ENCODE assay signal across 26 cellular contexts in the genomic region with DNA sequence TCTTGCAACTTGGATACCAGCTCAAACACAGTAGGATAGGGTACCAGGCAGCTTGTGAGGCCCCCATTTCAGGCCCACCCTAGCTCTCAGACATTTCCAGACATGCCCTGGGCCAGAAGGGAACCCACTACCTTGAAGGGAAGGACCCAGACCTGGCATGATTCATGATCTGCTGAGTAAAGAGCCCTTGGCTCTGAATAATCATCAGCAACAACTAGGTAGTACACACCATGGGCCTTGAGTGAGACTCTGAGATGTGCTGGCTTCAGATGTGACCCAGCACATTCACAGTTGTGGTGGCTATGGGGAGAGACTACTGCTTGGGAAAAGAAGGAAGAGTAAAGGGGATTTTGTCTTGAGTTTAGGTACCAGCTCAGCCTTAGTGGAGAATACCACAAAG.
"Had no signal": no experiment of that assay in that cellular context is flagged by ENCODE, and none has a peak within 500 bp of the region (broad histone marks: within the 10 kb centered on the region; RNA-seq: fewer than 3 reads in every experiment).

No MANE protein-coding gene starts in this region.

- H3K9me3 ChIP-seq: esophagus muscularis mucosa, heart right ventricle, left lung, lower lobe of right lung, spleen, tibial nerve had no signal

- H3K27me3 Mint-ChIP-seq: dendritic cell treated with granulocyte-macrophage colony-stimulating factor and Interleukin-4, amounts not matched to agents 40 ng/mL and 50 ng/mL, for 4 days had no signal

- H3K36me3 ChIP-seq: esophagus muscularis mucosa, heart right ventricle, left lung, lower lobe of right lung, spleen, tibial nerve had no signal

- DNase-seq: activated CD4-positive, alpha-beta T cell treated with anti-CD3 and anti-CD28 coated beads for 36 hours; activated CD4-positive, CD25-positive, alpha-beta regulatory T cell; activated CD8-positive, alpha-beta memory T cell treated with anti-CD3 and anti-CD28 coated beads, Interleukin-2, amount 10 ng/mL, durations not matched to agents 7 days and 5 days; activated CD8-positive, alpha-beta T cell treated with anti-CD3 and anti-CD28 coated beads, Interleukin-2, amount 10 ng/mL, durations not matched to agents 7 days and 5 days; activated naive CD8-positive, alpha-beta T cell treated with anti-CD3 and anti-CD28 coated beads, Interleukin-2, amount 50 U/mL, for 24 hours; activated T-cell treated with anti-CD3 and anti-CD28 coated beads, Interleukin-2, amount 50 U/mL, for 48 hours; amygdala; central memory CD4-positive, alpha-beta T cell; endodermal cell; foreskin melanocyte; heart right ventricle; kidney glomerular epithelial cell; left lung; lower lobe of right lung; nephron progenitor cell; spleen; stimulated activated naive CD4-positive, alpha-beta T cell treated with Interleukin-2 at 50 U/mL for 16 hours; T-helper 1 cell had no signal

- H3K4me3 ChIP-seq: esophagus muscularis mucosa, heart right ventricle, left lung, lower lobe of right lung, spleen, tibial nerve had no signal

- H2AFZ ChIP-seq: parathyroid adenoma had no signal

- H3K4me3 Mint-ChIP-seq: activated CD4-positive, alpha-beta T cell treated with anti-CD3 and anti-CD28 coated beads for 36 hours; activated CD8-positive, alpha-beta memory T cell treated with anti-CD3 and anti-CD28 coated beads, Interleukin-2, amount 10 ng/mL, durations not matched to agents 7 days and 5 days; activated CD8-positive, alpha-beta T cell treated with anti-CD3 and anti-CD28 coated beads, Interleukin-2, amount 10 ng/mL, durations not matched to agents 7 days and 5 days; activated naive CD4-positive, alpha-beta T cell treated with anti-CD3 and anti-CD28 coated beads, Interleukin-2, amount 50 U/mL, for 24 hours; activated naive CD8-positive, alpha-beta T cell treated with anti-CD3 and anti-CD28 coated beads, Interleukin-2, amount 50 U/mL, for 24 hours; dendritic cell treated with granulocyte-macrophage colony-stimulating factor and Interleukin-4, amounts not matched to agents 40 ng/mL and 50 ng/mL, for 4 days; endodermal cell; nephron progenitor cell; T-helper 2 cell treated with Interferon-gamma antibody and Interleukin-4, amounts not matched to agents 5 μg/mL and 100 μg/mL, for 36 hours had no signal

- H3K4me1 ChIP-seq: esophagus muscularis mucosa, heart right ventricle, left lung, lower lobe of right lung, parathyroid adenoma, spleen, tibial nerve had no signal

- H3K9ac ChIP-seq: parathyroid adenoma had no signal

- H3K27ac ChIP-seq: esophagus muscularis mucosa, heart right ventricle, left lung, lower lobe of right lung, parathyroid adenoma, spleen, tibial nerve had no signal

- ATAC-seq: activated CD4-positive, alpha-beta T cell treated with anti-CD3 and anti-CD28 coated beads for 36 hours; activated CD8-positive, alpha-beta memory T cell treated with anti-CD3 and anti-CD28 coated beads, Interleukin-2, amount 10 ng/mL, durations not matched to agents 7 days and 5 days; activated CD8-positive, alpha-beta T cell treated with anti-CD3 and anti-CD28 coated beads, Interleukin-2, amount 10 ng/mL, durations not matched to agents 7 days and 5 days; activated naive CD8-positive, alpha-beta T cell treated with anti-CD3 and anti-CD28 coated beads, Interleukin-2, amount 50 U/mL, for 24 hours; heart right ventricle; left lung; right cardiac atrium had no signal

- H3K79me2 ChIP-seq: parathyroid adenoma had no signal

- H3K36me3 Mint-ChIP-seq: activated CD8-positive, alpha-beta memory T cell treated with anti-CD3 and anti-CD28 coated beads, Interleukin-2, amount 10 ng/mL, durations not matched to agents 7 days and 5 days; activated naive CD4-positive, alpha-beta T cell treated with anti-CD3 and anti-CD28 coated beads, Interleukin-2, amount 50 U/mL, for 24 hours had no signal

- H3K4me1 Mint-ChIP-seq: activated CD8-positive, alpha-beta memory T cell treated with anti-CD3 and anti-CD28 coated beads, Interleukin-2, amount 10 ng/mL, durations not matched to agents 7 days and 5 days; activated naive CD4-positive, alpha-beta T cell treated with anti-CD3 and anti-CD28 coated beads, Interleukin-2, amount 50 U/mL, for 24 hours; activated naive CD8-positive, alpha-beta T cell treated with anti-CD3 and anti-CD28 coated beads, Interleukin-2, amount 50 U/mL, for 24 hours; endodermal cell; nephron progenitor cell had no signal

- H3K9me3 Mint-ChIP-seq: activated naive CD4-positive, alpha-beta T cell treated with anti-CD3 and anti-CD28 coated beads, Interleukin-2, amount 50 U/mL, for 24 hours; activated naive CD8-positive, alpha-beta T cell treated with anti-CD3 and anti-CD28 coated beads, Interleukin-2, amount 50 U/mL, for 24 hours; activated T-helper 2 cell treated with anti-CD3 and anti-CD28 coated beads, Interferon-gamma antibody, Interleukin-2, Interleukin-4, amounts not matched to agents 10 μg/mL and 5 μg/mL and 100 μg/mL, durations not matched to agents 14 hours and 24 hours and 36 hours; dendritic cell treated with granulocyte-macrophage colony-stimulating factor and Interleukin-4, amounts not matched to agents 40 ng/mL and 50 ng/mL, for 4 days; T-helper 2 cell treated with Interferon-gamma antibody and Interleukin-4, amounts not matched to agents 5 μg/mL and 100 μg/mL, for 36 hours had no signal

- H3K27ac Mint-ChIP-seq: activated CD4-positive, alpha-beta T cell treated with anti-CD3 and anti-CD28 coated beads for 36 hours; activated CD8-positive, alpha-beta memory T cell treated with anti-CD3 and anti-CD28 coated beads, Interleukin-2, amount 10 ng/mL, durations not matched to agents 7 days and 5 days; activated CD8-positive, alpha-beta T cell treated with anti-CD3 and anti-CD28 coated beads, Interleukin-2, amount 10 ng/mL, durations not matched to agents 7 days and 5 days; activated naive CD4-positive, alpha-beta T cell treated with anti-CD3 and anti-CD28 coated beads, Interleukin-2, amount 50 U/mL, for 24 hours; activated naive CD8-positive, alpha-beta T cell treated with anti-CD3 and anti-CD28 coated beads, Interleukin-2, amount 50 U/mL, for 24 hours; activated T-helper 2 cell treated with anti-CD3 and anti-CD28 coated beads, Interferon-gamma antibody, Interleukin-2, Interleukin-4, amounts not matched to agents 10 μg/mL and 5 μg/mL and 100 μg/mL, durations not matched to agents 14 hours and 24 hours and 36 hours; dendritic cell treated with granulocyte-macrophage colony-stimulating factor and Interleukin-4, amounts not matched to agents 40 ng/mL and 50 ng/mL, for 4 days; endodermal cell; nephron progenitor cell; T-helper 2 cell treated with Interferon-gamma antibody and Interleukin-4, amounts not matched to agents 5 μg/mL and 100 μg/mL, for 36 hours had no signal
